Comparison of ENCODE assay signal across 7 cellular contexts in the genomic region with DNA sequence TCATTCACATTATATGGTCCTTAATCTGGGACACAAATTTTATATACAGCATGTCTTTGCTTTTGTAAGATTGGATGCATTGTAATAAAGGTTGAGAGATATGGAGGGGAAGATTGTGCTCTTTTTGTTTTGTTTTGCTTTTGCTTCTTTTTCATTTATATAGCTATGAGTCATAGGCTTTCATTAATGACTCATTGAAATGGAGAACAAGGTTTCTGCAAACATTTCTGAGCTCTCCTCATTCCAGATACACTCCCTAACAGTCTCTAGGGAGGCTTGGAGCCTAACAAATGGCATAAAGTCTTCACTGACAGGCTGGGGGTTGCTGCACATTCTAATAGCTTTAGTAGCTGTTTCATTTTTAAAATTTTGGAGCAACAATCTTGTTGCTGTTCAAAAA. TPM values are rescaled to one million over a fixed set of nuclear protein-coding genes. Genes with fewer than 3 reads are reported as not detected.
A peak's percentile ranks its signal among the peaks of the same experiment; 100 is the strongest.
DNase-seq lines count a peak whose midpoint lies in the region; ATAC-seq and TF ChIP-seq lines count a peak whose summit lies in the region.

No MANE protein-coding gene starts in this region.

- peaks cover 13 to 24% of the 10 kb centered on the region in 2 experiments for H3K4me1 ChIP-seq in HCT116 (ENCODE audit: control insufficient read depth in 1 of 2, insufficient read depth in 2 of 2, low read length in 2 of 2)
- H3K4me1 ChIP-seq in thoracic aorta (ENCODE audit: control insufficient read depth in 1 of 2, low read depth in 2 of 2), result peaks cover 5 to 44% of the 10 kb centered on the region in 2 donors
- H3K4me1 ChIP-seq in Caco-2, result no peaks in the 10 kb centered on the region

- RAD21 ChIA-PET in HCT116 (lab: Charles Lee; ENCODE audit: low non-redundant PET in 1 of 2, low total read pairs in 2 of 2, uncharacterized antibody in 2 of 2, unreplicated experiment in 2 of 2), result no interaction called here

- DNase-seq in HCT116 (ENCODE audit: low read depth, low spot score) (peak; percentile 62), RPMI7951 (ENCODE audit: low read depth) (peak; percentile 75), left cardiac atrium (no peak), thoracic aorta (ENCODE audit: low spot score) (peak; percentile 13), Caco-2 (no peak)
- no peak for DNase-seq in stimulated activated effector memory CD8-positive, alpha-beta T cell treated with anti-CD3 and anti-CD28 coated beads, Interleukin-12 subunit alpha, Interleukin-12 subunit beta, amount 100 ng/mL, for 72 hours (ENCODE audit: low spot score in 2 of 2)
- DNase-seq in activated CD8-positive, alpha-beta memory T cell treated with anti-CD3 and anti-CD28 coated beads, Interleukin-2, amount 10 ng/mL, durations not matched to agents 7 days and 5 days, result no peak

- no peak overlapping the region for H3K27ac Mint-ChIP-seq in stimulated activated effector memory CD8-positive, alpha-beta T cell treated with anti-CD3 and anti-CD28 coated beads, Interleukin-12 subunit alpha, Interleukin-12 subunit beta, amount 100 ng/mL, for 72 hours
- no peak overlapping the region for H3K27ac Mint-ChIP-seq in activated CD8-positive, alpha-beta memory T cell treated with anti-CD3 and anti-CD28 coated beads, Interleukin-2, amount 10 ng/mL, durations not matched to agents 7 days and 5 days
- H3K27ac Mint-ChIP-seq in Caco-2 (ENCODE audit: unreplicated experiment), result no peak overlapping the region

- no peaks in the 10 kb centered on the region for H3K4me1 Mint-ChIP-seq in stimulated activated effector memory CD8-positive, alpha-beta T cell treated with anti-CD3 and anti-CD28 coated beads, Interleukin-12 subunit alpha, Interleukin-12 subunit beta, amount 100 ng/mL, for 72 hours
- H3K4me1 Mint-ChIP-seq in activated CD8-positive, alpha-beta memory T cell treated with anti-CD3 and anti-CD28 coated beads, Interleukin-2, amount 10 ng/mL, durations not matched to agents 7 days and 5 days, result no peaks in the 10 kb centered on the region
- H3K4me1 Mint-ChIP-seq in Caco-2 (ENCODE audit: low read depth, unreplicated experiment), result no peaks in the 10 kb centered on the region

- no peaks in the 10 kb centered on the region for H3K9me2 ChIP-seq in HCT116 (ENCODE audit: insufficient read depth)

- no peaks in the 10 kb centered on the region for H3K36me3 Mint-ChIP-seq in stimulated activated effector memory CD8-positive, alpha-beta T cell treated with anti-CD3 and anti-CD28 coated beads, Interleukin-12 subunit alpha, Interleukin-12 subunit beta, amount 100 ng/mL, for 72 hours
- H3K36me3 Mint-ChIP-seq in activated CD8-positive, alpha-beta memory T cell treated with anti-CD3 and anti-CD28 coated beads, Interleukin-2, amount 10 ng/mL, durations not matched to agents 7 days and 5 days, result no peaks in the 10 kb centered on the region
- H3K36me3 Mint-ChIP-seq in Caco-2 (ENCODE audit: insufficient read depth, unreplicated experiment), result no peaks in the 10 kb centered on the region

- H3K79me2 ChIP-seq in HCT116 (ENCODE audit: insufficient read depth, low read length), result no peaks in the 10 kb centered on the region

- 0 out of 2 replicates have a peak, but pooled peaks have one; percentile 3 for TF ChIP-seq RAD21 in HCT116 (IDR thresholded peaks at IDR 0.05; ENCODE audit: low read depth)

- H3K27ac ChIP-seq in HCT116 (ENCODE audit: low read depth, low read length) (peak overlapping the region; percentile 28; the same call in 1 of the 2 replicates), thoracic aorta (peak overlapping the region; percentile 60 to 62)

- H4K20me1 ChIP-seq in HCT116 (ENCODE audit: insufficient read depth), result no peaks in the 10 kb centered on the region

- BruUV-seq in HCT116 (replicated peaks; lab: Mats Ljungman, UMichigan) (no TSS peak), Caco-2 (replicated peaks; lab: Mats Ljungman, UMichigan) (no TSS peak)

- H3K4me3 ChIP-seq in HCT116 (replicated peaks in 1 of 2; ENCODE audit: low read depth in 1 of 2, low read length in 2 of 2) (peak overlapping the region in 1 of 2 experiments; percentile 41; a peak in 2 of 4 replicates), thoracic aorta (peak overlapping the region; percentile 41), Caco-2 (ENCODE audit: low read depth, low read length) (no peak overlapping the region)

- H3K27me3 Mint-ChIP-seq in activated CD8-positive, alpha-beta memory T cell treated with anti-CD3 and anti-CD28 coated beads, Interleukin-2, amount 10 ng/mL, durations not matched to agents 7 days and 5 days, result no peaks in the 10 kb centered on the region
- H3K27me3 Mint-ChIP-seq in Caco-2 (ENCODE audit: insufficient read depth, unreplicated experiment), result no peaks in the 10 kb centered on the region

- no peak overlapping the region for H3K4me3 Mint-ChIP-seq in stimulated activated effector memory CD8-positive, alpha-beta T cell treated with anti-CD3 and anti-CD28 coated beads, Interleukin-12 subunit alpha, Interleukin-12 subunit beta, amount 100 ng/mL, for 72 hours
- no peak overlapping the region for H3K4me3 Mint-ChIP-seq in activated CD8-positive, alpha-beta memory T cell treated with anti-CD3 and anti-CD28 coated beads, Interleukin-2, amount 10 ng/mL, durations not matched to agents 7 days and 5 days
- no peak overlapping the region for H3K4me3 Mint-ChIP-seq in Caco-2 (ENCODE audit: unreplicated experiment)

- H3K27me3 ChIP-seq in HCT116 (ENCODE audit: insufficient read depth, low read length) (no peaks in the 10 kb centered on the region), thoracic aorta (replicated peaks; ENCODE audit: insufficient read depth) (no peaks in the 10 kb centered on the region), Caco-2 (replicated peaks; ENCODE audit: control insufficient read depth, insufficient read depth, low read length) (no peaks in the 10 kb centered on the region)

- ATAC-seq in HCT116 (peak; percentile 86), left cardiac atrium (peak; percentile 94 to 99), thoracic aorta (ENCODE audit: insufficient number of reproducible peaks, low FRiP score, low read depth) (peak; percentile 98)
- no peak for ATAC-seq in stimulated activated effector memory CD8-positive, alpha-beta T cell treated with anti-CD3 and anti-CD28 coated beads, Interleukin-12 subunit alpha, Interleukin-12 subunit beta, amount 100 ng/mL, for 72 hours
- ATAC-seq in activated CD8-positive, alpha-beta memory T cell treated with anti-CD3 and anti-CD28 coated beads, Interleukin-2, amount 10 ng/mL, durations not matched to agents 7 days and 5 days, result no peak

- peaks cover 12% of the 10 kb centered on the region for H3K9me3 Mint-ChIP-seq in stimulated activated effector memory CD8-positive, alpha-beta T cell treated with anti-CD3 and anti-CD28 coated beads, Interleukin-12 subunit alpha, Interleukin-12 subunit beta, amount 100 ng/mL, for 72 hours
- peaks cover 4% of the 10 kb centered on the region for H3K9me3 Mint-ChIP-seq in activated CD8-positive, alpha-beta memory T cell treated with anti-CD3 and anti-CD28 coated beads, Interleukin-2, amount 10 ng/mL, durations not matched to agents 7 days and 5 days (ENCODE audit: low read depth)
- no peaks in the 10 kb centered on the region for H3K9me3 Mint-ChIP-seq in Caco-2 (ENCODE audit: unreplicated experiment)

- H3K36me3 ChIP-seq in HCT116 (ENCODE audit: control insufficient read depth in 1 of 2, insufficient read depth in 2 of 2, low read length in 2 of 2) (no peaks in the 10 kb centered on the region), thoracic aorta (no peaks in the 10 kb centered on the region), Caco-2 (ENCODE audit: control insufficient read depth, insufficient read depth, low read length) (no peaks in the 10 kb centered on the region)

- intact Hi-C loops in HCT116 (cut with micrococcal nuclease) (no loop called here), left cardiac atrium (cut with DNase I) (no loop called here), Caco-2 (cut with micrococcal nuclease; ENCODE audit: unreplicated experiment) (no loop called here)

- peak overlapping the region; percentile 64 for H3K4me2 ChIP-seq in HCT116 (ENCODE audit: low read length)

- no peak for TF ChIP-seq POLR2A in HCT116 (IDR thresholded peaks at IDR 0.05; ENCODE audit: borderline replicate concordance, extremely low read depth, insufficient read depth, insufficient read length)

- TF ChIP-seq CTCF in HCT116 (IDR thresholded peaks at IDR 0.05 in 2 of 3, conservative IDR thresholded peaks at IDR 0.05 in 1 of 3; ENCODE audit: borderline replicate concordance in 1 of 3, insufficient read depth in 1 of 3, low read depth in 2 of 3, low read length in 2 of 3), result no peak
- TF ChIP-seq CTCF in thoracic aorta (IDR thresholded peaks at IDR 0.05), result no peak
- no peak for TF ChIP-seq CTCF in Caco-2 (IDR thresholded peaks at IDR 0.05; ENCODE audit: insufficient read depth in 1 of 2, low read depth in 1 of 2, low read length in 1 of 2, severe bottlenecking in 1 of 2, unreplicated experiment in 1 of 2)

- H2AFZ ChIP-seq in HCT116 (ENCODE audit: low read depth, low read length, poor library complexity, severe bottlenecking), result peak overlapping the region; percentile 89

- H3K9me3 ChIP-seq in HCT116 (ENCODE audit: control insufficient read depth in 1 of 2, insufficient read depth in 1 of 2, low read depth in 1 of 2, low read length in 2 of 2) (no peaks in the 10 kb centered on the region), thoracic aorta (no peaks in the 10 kb centered on the region), Caco-2 (no peaks in the 10 kb centered on the region)

- H3K9ac ChIP-seq in HCT116 (ENCODE audit: low read length), result no peak overlapping the region

- POLR2A ChIA-PET in HCT116 (lab: Charles Lee), result no interaction called here
- POLR2A ChIA-PET in Caco-2 (lab: Charles Lee), result no interaction called here

- CTCF ChIA-PET in HCT116 (lab: Charles Lee) (interaction anchor here (1.4 kb wide), 1 partner anchor 12 kb away, joined by 3 read pairs; no protein-coding TSS in a partner anchor), Caco-2 (lab: Charles Lee) (no interaction called here)
- CTCF ChIA-PET in activated CD8-positive, alpha-beta memory T cell treated with anti-CD3 and anti-CD28 coated beads, Interleukin-2, amount 10 ng/mL, durations not matched to agents 7 days and 5 days (lab: Charles Lee), result no interaction called here

TF ChIP-seq in HCT116, 20 proteins besides CTCF, POLR2A, EP300 and RAD21 (continues in another document):
- TF ChIP-seq, protein P1, sequence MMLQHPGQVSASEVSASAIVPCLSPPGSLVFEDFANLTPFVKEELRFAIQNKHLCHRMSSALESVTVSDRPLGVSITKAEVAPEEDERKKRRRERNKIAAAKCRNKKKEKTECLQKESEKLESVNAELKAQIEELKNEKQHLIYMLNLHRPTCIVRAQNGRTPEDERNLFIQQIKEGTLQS (IDR thresholded peaks at IDR 0.05), result no peak
- no peak for TF ChIP-seq EZH2phosphoT487 (IDR thresholded peaks at IDR 0.05; ENCODE audit: borderline replicate concordance)
- TF ChIP-seq EZH2 (IDR thresholded peaks at IDR 0.05), result no peak
- peak; percentile 21; the same call in 1 of the 2 replicates for TF ChIP-seq SP1 (IDR thresholded peaks at IDR 0.05; ENCODE audit: low read depth)

RNA-seq across cellular contexts. Expression of a gene that starts 21.4 kb away (rescaled TPM):
- total RNA-seq in HCT116 (2021; ENCODE audit: unreplicated experiment), result 0.17 TPM
- not detected in 2 replicates for polyA plus RNA-seq in HCT116 (2012)
- 6.8 and 8.9 TPM in 2 replicates for total RNA-seq in RPMI7951 (2014; rRNA removed; shearing (Covaris generic))
- 10 to 100 TPM in 1 of 2 donors, 1 to 10 TPM in 1; 5.3 to 21.1 TPM for total RNA-seq in left cardiac atrium
- total RNA-seq in thoracic aorta, result 10 to 100 TPM; 22.6 to 31.0 TPM
- not detected for total RNA-seq in activated CD8-positive, alpha-beta memory T cell treated with anti-CD3 and anti-CD28 coated beads, Interleukin-2, amount 10 ng/mL, durations not matched to agents 7 days and 5 days
- 0.29 and 0.49 TPM in 2 replicates for total RNA-seq in Caco-2 (2022)

Comparison
In these comparisons a context has a peak if more than half of its experiments do, and no peak if none do; other contexts are left out.
1. ATAC-seq: peak in HCT116 (single experiment), left cardiac atrium (2 of 2) and thoracic aorta (single experiment); none in stimulated activated effector memory CD8-positive, alpha-beta T cell treated with anti-CD3 and anti-CD28 coated beads, Interleukin-12 subunit alpha, Interleukin-12 subunit beta, amount 100 ng/mL, for 72 hours (single experiment) and activated CD8-positive, alpha-beta memory T cell treated with anti-CD3 and anti-CD28 coated beads, Interleukin-2, amount 10 ng/mL, durations not matched to agents 7 days and 5 days (single experiment).
2. DNase-seq: peak in HCT116 (single experiment), RPMI7951 (single experiment) and thoracic aorta (single experiment); none in left cardiac atrium (single experiment), stimulated activated effector memory CD8-positive, alpha-beta T cell treated with anti-CD3 and anti-CD28 coated beads, Interleukin-12 subunit alpha, Interleukin-12 subunit beta, amount 100 ng/mL, for 72 hours (0 of 2), activated CD8-positive, alpha-beta memory T cell treated with anti-CD3 and anti-CD28 coated beads, Interleukin-2, amount 10 ng/mL, durations not matched to agents 7 days and 5 days (single experiment) and Caco-2 (0 of 2).